17 cellular contexts compared by ENCODE assay signal in genomic region chr21:37498664-37499063, GRCh38.
"Had no signal": no experiment of that assay in that cellular context is flagged by ENCODE, and none has a peak within 500 bp of the region (broad histone marks: within the 10 kb centered on the region; RNA-seq: fewer than 3 reads in every experiment).

No MANE protein-coding gene starts in this region.

- H3K4me1 ChIP-seq: esophagus squamous epithelium, parathyroid adenoma, sigmoid colon had no signal

- H3K9ac ChIP-seq: parathyroid adenoma had no signal

- H2AFZ ChIP-seq: parathyroid adenoma had no signal

- FAIRE-seq: bronchial epithelial cell had no signal

- DNase-seq: activated CD4-positive, alpha-beta memory T cell treated with anti-CD3 and anti-CD28 coated beads for 36 hours; activated CD4-positive, CD25-positive, alpha-beta regulatory T cell treated with anti-CD3 and anti-CD28 coated beads, Interleukin-2, amount 50 U/mL, for 72 hours; activated naive CD4-positive, alpha-beta T cell treated with anti-CD3 and anti-CD28 coated beads for 36 hours; activated T-cell treated with anti-CD3 and anti-CD28 coated beads for 4 hours; dermis blood vessel endothelial cell; effector memory CD8-positive, alpha-beta T cell; esophagus squamous epithelium; mesendoderm; sigmoid colon; stimulated activated CD4-positive, alpha-beta T cell treated with anti-CD3 and anti-CD28 coated beads, Interleukin-4, amount 100 ng/mL, for 4 hours; stimulated activated naive B cell treated with anti-CD40 and anti-IgM and Interleukin-4, amounts not matched to agents 10 μg/mL and 1 μg/mL and 100 μg/mL, for 72 hours; T-helper 1 cell; T1000 had no signal

- H3K4me3 ChIP-seq: esophagus squamous epithelium, sigmoid colon had no signal

- ATAC-seq: effector memory CD8-positive, alpha-beta T cell; stimulated activated naive B cell treated with anti-CD40 and anti-IgM and Interleukin-4, amounts not matched to agents 10 μg/mL and 1 μg/mL and 100 μg/mL, for 72 hours had no signal

- H3K27ac ChIP-seq: esophagus squamous epithelium, parathyroid adenoma, sigmoid colon had no signal

- H3K27ac Mint-ChIP-seq: activated CD4-positive, alpha-beta memory T cell treated with anti-CD3 and anti-CD28 coated beads for 36 hours; activated naive CD4-positive, alpha-beta T cell treated with anti-CD3 and anti-CD28 coated beads for 36 hours; activated T-helper 2 cell treated with anti-CD3 and anti-CD28 coated beads, Interferon-gamma antibody, Interleukin-2, Interleukin-4, amounts not matched to agents 10 μg/mL and 5 μg/mL and 100 μg/mL, durations not matched to agents 14 hours and 24 hours and 36 hours; nephron; stimulated activated naive B cell treated with anti-CD40 and anti-IgM and Interleukin-4, amounts not matched to agents 10 μg/mL and 1 μg/mL and 100 μg/mL, for 72 hours had no signal

- H3K27me3 Mint-ChIP-seq: activated CD4-positive, alpha-beta memory T cell treated with anti-CD3 and anti-CD28 coated beads for 36 hours; effector memory CD8-positive, alpha-beta T cell; stimulated activated naive B cell treated with anti-CD40 and anti-IgM and Interleukin-4, amounts not matched to agents 10 μg/mL and 1 μg/mL and 100 μg/mL, for 72 hours had no signal

- H3K4me3 Mint-ChIP-seq: activated CD4-positive, alpha-beta memory T cell treated with anti-CD3 and anti-CD28 coated beads for 36 hours; activated naive CD4-positive, alpha-beta T cell treated with anti-CD3 and anti-CD28 coated beads for 36 hours; effector memory CD8-positive, alpha-beta T cell; nephron; stimulated activated naive B cell treated with anti-CD40 and anti-IgM and Interleukin-4, amounts not matched to agents 10 μg/mL and 1 μg/mL and 100 μg/mL, for 72 hours had no signal

- H3K4me1 Mint-ChIP-seq: nephron had no signal

- H3K27me3 ChIP-seq: esophagus squamous epithelium, sigmoid colon had no signal

- H3K9me3 Mint-ChIP-seq: activated CD4-positive, alpha-beta memory T cell treated with anti-CD3 and anti-CD28 coated beads for 36 hours; activated naive CD4-positive, alpha-beta T cell treated with anti-CD3 and anti-CD28 coated beads for 36 hours; effector memory CD8-positive, alpha-beta T cell; stimulated activated naive B cell treated with anti-CD40 and anti-IgM and Interleukin-4, amounts not matched to agents 10 μg/mL and 1 μg/mL and 100 μg/mL, for 72 hours had no signal
